ENCODE assay signal across 8 cellular contexts in the genomic region with DNA sequence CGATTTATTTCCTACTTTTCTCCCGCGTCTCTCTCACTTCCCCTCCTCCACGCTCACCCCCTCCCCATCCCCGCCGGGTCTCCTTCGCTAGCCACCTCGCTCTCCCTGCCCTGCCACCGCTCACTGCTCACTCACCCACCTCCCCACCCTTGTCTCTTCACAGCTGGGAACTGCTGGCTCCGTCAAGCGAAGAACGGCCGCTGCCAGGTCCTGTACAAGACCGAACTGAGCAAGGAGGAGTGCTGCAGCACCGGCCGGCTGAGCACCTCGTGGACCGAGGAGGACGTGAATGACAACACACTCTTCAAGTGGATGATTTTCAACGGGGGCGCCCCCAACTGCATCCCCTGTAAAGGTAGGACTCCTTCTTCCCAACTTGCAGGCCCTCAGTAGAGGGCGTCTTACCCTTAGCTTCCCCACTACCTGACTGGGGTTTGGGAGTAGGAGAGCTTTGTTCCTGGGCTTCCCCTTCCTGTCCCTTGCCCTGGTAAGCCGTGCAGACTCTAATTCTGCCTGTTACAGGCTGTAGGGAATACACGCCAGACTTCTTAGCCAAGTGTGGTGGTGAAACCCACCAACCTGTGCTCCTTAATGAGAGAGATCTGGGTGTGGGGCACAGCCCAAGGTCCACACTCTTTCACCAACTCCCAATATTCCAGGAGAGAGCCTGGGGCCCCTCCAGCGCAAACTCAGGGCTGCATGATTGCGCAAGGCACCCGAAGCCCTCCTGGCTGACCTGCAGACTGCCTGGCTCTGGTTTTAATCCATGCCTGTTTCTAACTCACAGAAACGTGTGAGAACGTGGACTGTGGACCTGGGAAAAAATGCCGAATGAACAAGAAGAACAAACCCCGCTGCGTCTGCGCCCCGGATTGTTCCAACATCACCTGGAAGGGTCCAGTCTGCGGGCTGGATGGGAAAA. TPM values are rescaled to one million over a fixed set of nuclear protein-coding genes. Genes with fewer than 3 reads are reported as not detected.
DNase-seq lines count a peak whose midpoint lies in the region; ATAC-seq and TF ChIP-seq lines count a peak whose summit lies in the region.

No MANE protein-coding gene starts in this region.

- H3K4me1 ChIP-seq in SJSA1 (replicated peaks): peaks cover 8% of the 10 kb centered on the region; the same call in 1 of the 2 replicates
- peaks cover 8 to 35% (median 26%) of the 10 kb centered on the region in 4 donors for H3K4me1 ChIP-seq in liver (ENCODE audit: control insufficient read depth in 4 of 4, insufficient read depth in 4 of 4, low read length in 3 of 4)
- H3K4me1 ChIP-seq in thoracic aorta (ENCODE audit: control insufficient read depth in 1 of 2, low read depth in 2 of 2): peaks cover 0 to 24% of the 10 kb centered on the region in 2 donors

- DNase-seq in activated CD4-positive, alpha-beta T cell treated with anti-CD3 and anti-CD28 coated beads for 1 hour: peak; percentile 11
- no peak for DNase-seq in activated CD4-positive, alpha-beta T cell treated with anti-CD3 and anti-CD28 coated beads, Interleukin-2, amount 50 U/mL, for 1 hour
- DNase-seq in SJSA1 (ENCODE audit: low read depth in 1 of 2, low spot score in 2 of 2) (peak in 1 of 2 experiments; percentile 43), dermis blood vessel endothelial cell (peak; percentile 40), thoracic aorta (ENCODE audit: low spot score) (no peak), DMS153 (lab: John Stamatoyannopoulos, UW) (no peak)

- H3K9me3 ChIP-seq in SJSA1 (replicated peaks) (no peaks in the 10 kb centered on the region), liver (ENCODE audit: control insufficient read depth in 4 of 4, low read length in 3 of 4) (no peaks in the 10 kb centered on the region), thoracic aorta (no peaks in the 10 kb centered on the region)

- no peaks in the 10 kb centered on the region for H3K36me3 ChIP-seq in SJSA1
- peaks cover 2 to 16% (median 13%) of the 10 kb centered on the region in 4 donors for H3K36me3 ChIP-seq in liver (ENCODE audit: control insufficient read depth in 4 of 4, insufficient read depth in 3 of 4, low read depth in 1 of 4, low read length in 3 of 4)
- no peaks in the 10 kb centered on the region for H3K36me3 ChIP-seq in thoracic aorta

- H3K4me3 ChIP-seq in SJSA1 (peak overlapping the region; percentile 64), liver (ENCODE audit: low read depth in 1 of 3, low read length in 3 of 3) (peak overlapping the region; percentile 82 to 93 (median 85)), thoracic aorta (peak overlapping the region; percentile 96)

- TF ChIP-seq CTCF in liver (IDR thresholded peaks at IDR 0.05; ENCODE audit: low read depth, low read length, missing input control) (peak; percentile 12), thoracic aorta (IDR thresholded peaks at IDR 0.05) (no peak)

- 13% methylated on average over 35 of the region's 35 CpGs for WGBS in liver

- no peak for TF ChIP-seq RAD21 in liver (IDR thresholded peaks at IDR 0.05)

- ATAC-seq in thoracic aorta (ENCODE audit: insufficient number of reproducible peaks, low FRiP score, low read depth) (no peak), HG02642 (IDR thresholded peaks at IDR 0.05; ENCODE audit: poor library complexity, unreplicated experiment) (no peak)

- H3K9ac ChIP-seq in liver (ENCODE audit: low read depth in 1 of 2, low read length in 2 of 2): peak overlapping the region in 1 of 2 donors; percentile 96

- H3K27ac ChIP-seq in SJSA1: no peak overlapping the region
- H3K27ac ChIP-seq in liver (ENCODE audit: low read depth in 1 of 2, low read length in 2 of 2): peak overlapping the region; percentile 87 to 91
- peak overlapping the region; percentile 32 to 67 for H3K27ac ChIP-seq in thoracic aorta

- H3K27me3 ChIP-seq in SJSA1 (replicated peaks): no peaks in the 10 kb centered on the region
- no peaks in the 10 kb centered on the region for H3K27me3 ChIP-seq in liver (ENCODE audit: control insufficient read depth in 4 of 4, insufficient read depth in 4 of 4, low read length in 3 of 4)
- H3K27me3 ChIP-seq in thoracic aorta (replicated peaks; ENCODE audit: insufficient read depth): no peaks in the 10 kb centered on the region

TF ChIP-seq in liver, 16 proteins besides CTCF, POLR2A, EP300 and RAD21:
- TF ChIP-seq FOXA1 (IDR thresholded peaks at IDR 0.05) (no peak), GABPA (IDR thresholded peaks at IDR 0.05 in 1 of 2, conservative IDR thresholded peaks at IDR 0.05 in 1 of 2) (no peak), FOXA2 (IDR thresholded peaks at IDR 0.05) (no peak), TAF1 (conservative IDR thresholded peaks at IDR 0.05) (peak; percentile 60), EGR1 (IDR thresholded peaks at IDR 0.05; ENCODE audit: low read depth in 2 of 2) (no peak), RXRA (IDR thresholded peaks at IDR 0.05) (peak in 1 of 2 donors; percentile 81), YY1 (IDR thresholded peaks at IDR 0.05) (peak; percentile 76), HNF4A (conservative IDR thresholded peaks at IDR 0.05) (peak; percentile 81 to 87), SP1 (IDR thresholded peaks at IDR 0.05) (peak; percentile 70), JUND (IDR thresholded peaks at IDR 0.05) (peak in 1 of 2 donors; percentile 22), HNF4G (IDR thresholded peaks at IDR 0.05) (peak; percentile 57), NR2F2 (IDR thresholded peaks at IDR 0.05) (no peak)
- TF ChIP-seq, protein P1, sequence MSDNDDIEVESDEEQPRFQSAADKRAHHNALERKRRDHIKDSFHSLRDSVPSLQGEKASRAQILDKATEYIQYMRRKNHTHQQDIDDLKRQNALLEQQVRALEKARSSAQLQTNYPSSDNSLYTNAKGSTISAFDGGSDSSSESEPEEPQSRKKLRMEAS (IDR thresholded peaks at IDR 0.05): peak; percentile 67
- TF ChIP-seq, protein P2, sequence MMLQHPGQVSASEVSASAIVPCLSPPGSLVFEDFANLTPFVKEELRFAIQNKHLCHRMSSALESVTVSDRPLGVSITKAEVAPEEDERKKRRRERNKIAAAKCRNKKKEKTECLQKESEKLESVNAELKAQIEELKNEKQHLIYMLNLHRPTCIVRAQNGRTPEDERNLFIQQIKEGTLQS (IDR thresholded peaks at IDR 0.05): no peak
- TF ChIP-seq, protein P3, sequence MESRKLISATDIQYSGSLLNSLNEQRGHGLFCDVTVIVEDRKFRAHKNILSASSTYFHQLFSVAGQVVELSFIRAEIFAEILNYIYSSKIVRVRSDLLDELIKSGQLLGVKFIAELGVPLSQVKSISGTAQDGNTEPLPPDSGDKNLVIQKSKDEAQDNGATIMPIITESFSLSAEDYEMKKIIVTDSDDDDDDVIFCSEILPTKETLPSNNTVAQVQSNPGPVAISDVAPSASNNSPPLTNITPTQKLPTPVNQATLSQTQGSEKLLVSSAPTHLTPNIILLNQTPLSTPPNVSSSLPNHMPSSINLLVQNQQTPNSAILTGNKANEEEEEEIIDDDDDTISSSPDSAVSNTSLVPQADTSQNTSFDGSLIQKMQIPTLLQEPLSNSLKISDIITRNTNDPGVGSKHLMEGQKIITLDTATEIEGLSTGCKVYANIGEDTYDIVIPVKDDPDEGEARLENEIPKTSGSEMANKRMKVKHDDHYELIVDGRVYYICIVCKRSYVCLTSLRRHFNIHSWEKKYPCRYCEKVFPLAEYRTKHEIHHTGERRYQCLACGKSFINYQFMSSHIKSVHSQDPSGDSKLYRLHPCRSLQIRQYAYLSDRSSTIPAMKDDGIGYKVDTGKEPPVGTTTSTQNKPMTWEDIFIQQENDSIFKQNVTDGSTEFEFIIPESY (IDR thresholded peaks at IDR 0.05): peak; percentile 31
- TF ChIP-seq, protein P4, sequence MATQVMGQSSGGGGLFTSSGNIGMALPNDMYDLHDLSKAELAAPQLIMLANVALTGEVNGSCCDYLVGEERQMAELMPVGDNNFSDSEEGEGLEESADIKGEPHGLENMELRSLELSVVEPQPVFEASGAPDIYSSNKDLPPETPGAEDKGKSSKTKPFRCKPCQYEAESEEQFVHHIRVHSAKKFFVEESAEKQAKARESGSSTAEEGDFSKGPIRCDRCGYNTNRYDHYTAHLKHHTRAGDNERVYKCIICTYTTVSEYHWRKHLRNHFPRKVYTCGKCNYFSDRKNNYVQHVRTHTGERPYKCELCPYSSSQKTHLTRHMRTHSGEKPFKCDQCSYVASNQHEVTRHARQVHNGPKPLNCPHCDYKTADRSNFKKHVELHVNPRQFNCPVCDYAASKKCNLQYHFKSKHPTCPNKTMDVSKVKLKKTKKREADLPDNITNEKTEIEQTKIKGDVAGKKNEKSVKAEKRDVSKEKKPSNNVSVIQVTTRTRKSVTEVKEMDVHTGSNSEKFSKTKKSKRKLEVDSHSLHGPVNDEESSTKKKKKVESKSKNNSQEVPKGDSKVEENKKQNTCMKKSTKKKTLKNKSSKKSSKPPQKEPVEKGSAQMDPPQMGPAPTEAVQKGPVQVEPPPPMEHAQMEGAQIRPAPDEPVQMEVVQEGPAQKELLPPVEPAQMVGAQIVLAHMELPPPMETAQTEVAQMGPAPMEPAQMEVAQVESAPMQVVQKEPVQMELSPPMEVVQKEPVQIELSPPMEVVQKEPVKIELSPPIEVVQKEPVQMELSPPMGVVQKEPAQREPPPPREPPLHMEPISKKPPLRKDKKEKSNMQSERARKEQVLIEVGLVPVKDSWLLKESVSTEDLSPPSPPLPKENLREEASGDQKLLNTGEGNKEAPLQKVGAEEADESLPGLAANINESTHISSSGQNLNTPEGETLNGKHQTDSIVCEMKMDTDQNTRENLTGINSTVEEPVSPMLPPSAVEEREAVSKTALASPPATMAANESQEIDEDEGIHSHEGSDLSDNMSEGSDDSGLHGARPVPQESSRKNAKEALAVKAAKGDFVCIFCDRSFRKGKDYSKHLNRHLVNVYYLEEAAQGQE (IDR thresholded peaks at IDR 0.05): peak; percentile 57

RNA-seq across cellular contexts. Expression of a gene that starts 2.5 kb away (rescaled TPM):
- 7.3 and 11.5 TPM in 2 replicates for total RNA-seq in SJSA1 (2014; rRNA removed; shearing (Covaris generic))
- total RNA-seq in dermis blood vessel endothelial cell (15.0 and 45.0 TPM in 2 replicates), liver (10 to 100 TPM in 1 of 2 donors, 1 to 10 TPM in 1; 5.6 to 29.2 TPM), thoracic aorta (10 to 100 TPM in 1 of 2 donors, 1 to 10 TPM in 1; 3.9 to 12.6 TPM)
- 10 to 100 TPM in 1 of 2 donors, 1 to 10 TPM in 1; 7.3 to 26.4 TPM for polyA plus RNA-seq in liver

Comparison
In these comparisons a context has a peak if more than half of its experiments do, and no peak if none do; other contexts are left out.
1. DNase-seq: peak in activated CD4-positive, alpha-beta T cell treated with anti-CD3 and anti-CD28 coated beads for 1 hour (single experiment) and dermis blood vessel endothelial cell (single experiment); none in activated CD4-positive, alpha-beta T cell treated with anti-CD3 and anti-CD28 coated beads, Interleukin-2, amount 50 U/mL, for 1 hour (single experiment), thoracic aorta (single experiment) and DMS153 (single experiment).
2. Peak in every context shown above with its lines, with median percentiles within 50 percentile points of each other: H3K4me3 ChIP-seq.